ENCODE assay signal across 8 cellular contexts in genomic region chr22:41288245-41288946, GRCh38. TPM values are rescaled to one million over a fixed set of nuclear protein-coding genes. Genes with fewer than 3 reads are reported as not detected.
DNase-seq lines count a peak whose midpoint lies in the region; ATAC-seq and TF ChIP-seq lines count a peak whose summit lies in the region.

No MANE protein-coding gene starts in this region.

- H3K4me1 ChIP-seq in mucosa of stomach (ENCODE audit: control insufficient read depth, insufficient read depth, low read length) (peaks cover 27% of the 10 kb centered on the region), aorta (ENCODE audit: control insufficient read depth in 1 of 2, insufficient read depth in 2 of 2, low read length in 2 of 2) (no peaks in the 10 kb centered on the region)

- H3K4me3 ChIP-seq in choroid plexus epithelial cell (ENCODE audit: low read depth, low read length) (no peak overlapping the region), mucosa of stomach (ENCODE audit: low read length) (no peak overlapping the region), aorta (ENCODE audit: low read length in 2 of 2) (no peak overlapping the region)

- H3K27me3 ChIP-seq in mucosa of stomach (ENCODE audit: control insufficient read depth, insufficient read depth, low read length) (no peaks in the 10 kb centered on the region), aorta (ENCODE audit: control insufficient read depth in 1 of 2, insufficient read depth in 2 of 2, low read length in 1 of 2) (no peaks in the 10 kb centered on the region)

- H3K9me3 ChIP-seq in mucosa of stomach (ENCODE audit: control insufficient read depth, low read length) (no peaks in the 10 kb centered on the region), aorta (ENCODE audit: control insufficient read depth, low read length) (no peaks in the 10 kb centered on the region)

- ATAC-seq in HG03280 (IDR thresholded peaks at IDR 0.05; ENCODE audit: unreplicated experiment) (no peak), GM19455 (IDR thresholded peaks at IDR 0.05; ENCODE audit: unreplicated experiment) (no peak), GM18867 (IDR thresholded peaks at IDR 0.05; ENCODE audit: unreplicated experiment) (no peak), aorta (ENCODE audit: low FRiP score) (no peak)

- H3K27ac ChIP-seq in aorta (ENCODE audit: low read depth in 1 of 2, low read length in 2 of 2), result peak overlapping the region in 1 of 2 donors; percentile 86

- 36 to 46% methylated on average over 9 of the region's 9 CpGs for WGBS in aorta, 2 donors

- peak; percentile 82 for DNase-seq in ELF-1 (ENCODE audit: low read depth, low spot score)
- peak; percentile 22 for DNase-seq in NCI-H446 treated with DMSO at 0.1 percent for 48 hours (lab: John Stamatoyannopoulos, UW)
- DNase-seq in choroid plexus epithelial cell (ENCODE audit: low read depth), result peak; percentile 66
- DNase-seq in aorta, result no peak

- intact Hi-C loops in aorta (cut with DNase I), result loop anchor here in 1 of 2 donors (10.0 kb wide), 1 partner anchor 236 kb away; no protein-coding TSS in a partner anchor

- no peak for TF ChIP-seq CTCF in choroid plexus epithelial cell (conservative IDR thresholded peaks at IDR 0.05; ENCODE audit: low read depth, low read length)

- H3K9ac ChIP-seq in mucosa of stomach (ENCODE audit: low read length), result peak overlapping the region; percentile 54

- no peaks in the 10 kb centered on the region for H3K36me3 ChIP-seq in mucosa of stomach (ENCODE audit: control insufficient read depth, insufficient read depth, low read length)
- no peaks in the 10 kb centered on the region for H3K36me3 ChIP-seq in aorta (ENCODE audit: control insufficient read depth in 1 of 2, insufficient read depth in 2 of 2, low read length in 1 of 2)

RNA-seq across cellular contexts. Expression of gene RANGAP1, which starts 2.4 kb away (rescaled TPM):
- 10 to 100 TPM; 29.7 to 34.6 TPM for total RNA-seq in aorta
- polyA plus RNA-seq in aorta, result 10 to 100 TPM; 14.8 to 20.3 TPM

RNA-seq across cellular contexts. Expression of gene ZC3H7B, which starts 12.9 kb away (rescaled TPM):
- 10 to 100 TPM; 34.8 to 50.0 TPM for total RNA-seq in aorta
- 10 to 100 TPM; 14.8 to 23.7 TPM for polyA plus RNA-seq in aorta

RNA-seq across cellular contexts. Expression of gene CHADL, which starts 47.7 kb away (rescaled TPM):
- total RNA-seq in aorta, result 1 to 10 TPM; 1.2 to 2.7 TPM
- 1 to 10 TPM in 1 of 2 donors, not detected in 1; 7.0 TPM for polyA plus RNA-seq in aorta

Comparison
In these comparisons a context has a peak if more than half of its experiments do, and no peak if none do; other contexts are left out.
1. DNase-seq: peak in ELF-1 (single experiment), NCI-H446 treated with DMSO at 0.1 percent for 48 hours (single experiment) and choroid plexus epithelial cell (single experiment); none in aorta (0 of 2).